ENCODE assay signal across 24 cellular contexts in genomic region chr5:169946743-169947142, GRCh38. TPM values are rescaled to one million over a fixed set of nuclear protein-coding genes. Genes with fewer than 3 reads are reported as not detected.
DNase-seq lines count a peak whose midpoint lies in the region; ATAC-seq and TF ChIP-seq lines count a peak whose summit lies in the region.
"Had no signal": no experiment of that assay in that cellular context is flagged by ENCODE, and none has a peak within 500 bp of the region (broad histone marks: within the 10 kb centered on the region; RNA-seq: fewer than 3 reads in every experiment).

No MANE protein-coding gene starts in this region.

- CTCF ChIA-PET in PC-9 (lab: Charles Lee): no interaction called here

- no peaks in the 10 kb centered on the region for H3K9me3 ChIP-seq in GM23248 (ENCODE audit: low read depth)
- H3K9me3 ChIP-seq in PC-9 (ENCODE audit: insufficient read depth, low read depth): no peaks in the 10 kb centered on the region
- H3K9me3 ChIP-seq: SJCRH30, upper lobe of right lung had no signal

- H2AFZ ChIP-seq in GM23248 (no peak overlapping the region), PC-9 (no peak overlapping the region)

- H3K36me3 ChIP-seq in GM23248 (ENCODE audit: low read depth) (no peaks in the 10 kb centered on the region), PC-9 (ENCODE audit: low read depth) (no peaks in the 10 kb centered on the region)
- H3K36me3 ChIP-seq: SJCRH30, upper lobe of right lung had no signal

- H3K27me3 ChIP-seq in GM23248 (replicated peaks; ENCODE audit: insufficient read depth): no peaks in the 10 kb centered on the region
- H3K27me3 ChIP-seq in PC-9 (ENCODE audit: insufficient read depth, low read depth): no peaks in the 10 kb centered on the region
- H3K27me3 ChIP-seq: SJCRH30, upper lobe of right lung had no signal

- H3K9me2 ChIP-seq in GM23248 (ENCODE audit: insufficient read depth): no peaks in the 10 kb centered on the region
- no peaks in the 10 kb centered on the region for H3K9me2 ChIP-seq in PC-9 (ENCODE audit: insufficient read depth)

- WGBS in GM23248 (ENCODE audit: low coverage in 1 of 2, low lambda C conversion rate in 2 of 2, missing lambda C conversion rate in 2 of 2), 2 experiments: 24 to 39% methylated on average over 5 of the region's 5 CpGs

- intact Hi-C loops in PC-9 (cut with micrococcal nuclease; ENCODE audit: unreplicated experiment): no loop called here

- in situ Hi-C loops in GM23248 (cut with MboI) (no loop called here), GM13976 (cut with MboI; ENCODE audit: low sequenced_read_pairs, unreplicated experiment) (no loop called here)

- peak overlapping the region; percentile 77 for H3K9ac ChIP-seq in GM23248

- POLR2A ChIA-PET in PC-9 (lab: Charles Lee; ENCODE audit: unreplicated experiment): no interaction called here

- TF ChIP-seq CTCF in PC-9 (conservative IDR thresholded peaks at IDR 0.05) (no peak), GM13976 (IDR thresholded peaks at IDR 0.05; ENCODE audit: borderline replicate concordance, control extremely low read depth, extremely low read depth, insufficient read depth, missing control alignments) (no peak)

- peaks cover 55% of the 10 kb centered on the region for H3F3A ChIP-seq in GM23248 (ENCODE audit: insufficient read depth)
- H3F3A ChIP-seq in PC-9 (ENCODE audit: insufficient read depth, low read depth): peaks cover 7% of the 10 kb centered on the region; the same call in 1 of the 2 replicates

- H3K4me1 ChIP-seq in GM23248 (ENCODE audit: insufficient read depth) (peaks cover 50% of the 10 kb centered on the region), PC-9 (replicated peaks; ENCODE audit: insufficient read depth) (peaks cover 18% of the 10 kb centered on the region)
- H3K4me1 ChIP-seq: SJCRH30, upper lobe of right lung had no signal

- no TSS peak for BruUV-seq in PC-9 (replicated peaks; lab: Mats Ljungman, UMichigan)

- H3K79me2 ChIP-seq in GM23248 (ENCODE audit: insufficient read depth) (peaks cover 85% of the 10 kb centered on the region), PC-9 (ENCODE audit: low read depth) (no peaks in the 10 kb centered on the region)

- ATAC-seq in HG03460 (IDR thresholded peaks at IDR 0.05; ENCODE audit: unreplicated experiment): no peak
- ATAC-seq: activated naive CD4-positive, alpha-beta T cell treated with anti-CD3 and anti-CD28 coated beads, Interleukin-2, amount 50 U/mL, for 72 hours; CD8-positive, alpha-beta T cell; naive thymus-derived CD8-positive, alpha-beta T cell; stimulated activated memory B cell treated with anti-CD40 and anti-IgM and Interleukin-4, amounts not matched to agents 10 μg/mL and 1 μg/mL and 100 μg/mL, for 72 hours had no signal

- H3K4me3 ChIP-seq in GM23248 (peak overlapping the region; percentile 31), PC-9 (no peak overlapping the region), skin epidermis (no peak overlapping the region)
- H3K4me3 ChIP-seq: SJCRH30, upper lobe of right lung had no signal

- H3K27ac ChIP-seq in GM23248 (peak overlapping the region; percentile 91), PC-9 (0 out of 2 replicates have a peak overlapping the region, but pooled peaks have one; percentile 31), skin epidermis (peak overlapping the region in 11 of 21 experiments; percentile 18 to 66 (median 54))
- H3K27ac ChIP-seq: SJCRH30, upper lobe of right lung had no signal

- H4K20me1 ChIP-seq in GM23248 (ENCODE audit: insufficient read depth): no peaks in the 10 kb centered on the region
- no peaks in the 10 kb centered on the region for H4K20me1 ChIP-seq in PC-9 (ENCODE audit: insufficient read depth)

- DNase-seq in GM23248: peak; percentile 85
- no peak for DNase-seq in PC-9
- peak; percentile 10 for DNase-seq in fibroblast of gingiva (ENCODE audit: low read depth)
- no peak for DNase-seq in NCI-H748 treated with DMSO at 0.1 percent for 48 hours (lab: John Stamatoyannopoulos, UW)
- no peak for DNase-seq in GM13976 (ENCODE audit: low spot score)
- DNase-seq: activated CD4-positive, alpha-beta T cell treated with anti-CD3 and anti-CD28 coated beads, Interleukin-2, amount 50 U/mL, for 48 hours; activated CD8-positive, alpha-beta memory T cell treated with anti-CD3 and anti-CD28 coated beads, Interleukin-2, amount 50 U/mL, for 4 hours; AML-193; CD8-positive, alpha-beta T cell; cerebellar nuclear complex; H9; naive thymus-derived CD8-positive, alpha-beta T cell; NCI-H1105; NCI-H2029; NCI-H526; right cardiac atrium; SJCRH30; stimulated activated CD4-positive, alpha-beta T cell treated with anti-CD3 and anti-CD28 coated beads, Interleukin-4, amount 100 ng/mL, for 1 hour; T-helper 1 cell; upper lobe of right lung had no signal

- H3K4me2 ChIP-seq in GM23248 (ENCODE audit: unreplicated experiment) (peak overlapping the region; percentile 58), PC-9 (no peak overlapping the region)

RNA-seq across cellular contexts. Expression of gene INSYN2B, which starts 33.6 kb away (rescaled TPM):
- 43.2 and 50.7 TPM in 2 replicates for total RNA-seq in GM23248 (2014; rRNA removed; shearing (Covaris generic))
- 10.1 and 10.6 TPM in 2 replicates for polyA plus RNA-seq in GM23248 (2016; fragmentation: Nextera tagmentation; extraction: Ambion mirVana)
- 0.13 TPM in 1 of 2 replicates, not detected in the other for total RNA-seq in PC-9 (2021)
- total RNA-seq: activated naive CD4-positive, alpha-beta T cell treated with anti-CD3 and anti-CD28 coated beads, Interleukin-2, amount 50 U/mL, for 72 hours; CD8-positive, alpha-beta T cell; H9; naive thymus-derived CD8-positive, alpha-beta T cell had no signal

Comparison
In these comparisons a context has a peak if more than half of its experiments do, and no peak if none do; other contexts are left out.
1. DNase-seq: peak in GM23248 (single experiment) and fibroblast of gingiva (single experiment); none in PC-9 (0 of 2), NCI-H748 treated with DMSO at 0.1 percent for 48 hours (single experiment) and GM13976 (single experiment).
2. H3K27ac ChIP-seq: peak in every context shown above with its lines; median percentile 91 in GM23248; 54 in skin epidermis; 31 in PC-9.
3. RNA of gene INSYN2B, which starts 33.6 kb away (total RNA-seq): 43.2 to 50.7 TPM in GM23248; 0.13 TPM in PC-9; every median in the first group is over 10 times any median in the second.